13 cellular contexts compared by ENCODE assay signal in the genomic region with DNA sequence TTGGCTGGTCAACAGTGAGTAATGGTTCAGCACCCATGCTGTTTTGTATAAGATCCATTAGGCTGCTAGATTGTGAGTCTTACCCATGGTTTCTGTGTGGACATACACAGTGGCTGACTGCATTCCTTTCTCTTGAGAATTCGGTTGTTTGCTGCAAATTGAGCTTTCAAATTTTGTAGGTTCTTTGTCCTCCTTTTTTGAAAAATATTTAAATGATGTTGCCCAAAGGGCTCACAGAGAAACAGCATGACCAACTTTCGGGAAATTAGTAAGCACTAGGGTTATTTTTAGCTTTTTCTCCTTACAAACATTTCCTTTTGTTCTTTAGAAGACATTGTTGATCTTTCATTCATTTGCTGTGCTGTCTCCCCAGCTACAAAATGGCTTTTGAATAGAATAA.
DNase-seq lines count a peak whose midpoint lies in the region; ATAC-seq and TF ChIP-seq lines count a peak whose summit lies in the region.
"Had no signal": no experiment of that assay in that cellular context is flagged by ENCODE, and none has a peak within 500 bp of the region (broad histone marks: within the 10 kb centered on the region; RNA-seq: fewer than 3 reads in every experiment).

No MANE protein-coding gene starts in this region.

- no peak overlapping the region for H2AFZ ChIP-seq in smooth muscle cell (ENCODE audit: low read depth)
- H2AFZ ChIP-seq: hepatocyte had no signal

- peaks cover 27% of the 10 kb centered on the region for H3K4me1 Mint-ChIP-seq in activated CD8-positive, alpha-beta T cell treated with anti-CD3 and anti-CD28 coated beads for 36 hours (ENCODE audit: low read depth)
- H3K4me1 Mint-ChIP-seq in Caco-2 (ENCODE audit: low read depth, unreplicated experiment) = no peaks in the 10 kb centered on the region

- intact Hi-C loops in activated CD8-positive, alpha-beta T cell treated with anti-CD3 and anti-CD28 coated beads for 36 hours (cut with micrococcal nuclease) = loop anchor here (10.0 kb wide), 1 partner anchor 123 kb away; a partner anchor contains a TSS
- intact Hi-C loops in Caco-2 (cut with micrococcal nuclease; ENCODE audit: unreplicated experiment) = no loop called here

- WGBS in smooth muscle cell (ENCODE audit: low lambda C conversion rate) = 62% methylated on average over 2 of the region's 2 CpGs

- H3K27ac ChIP-seq in smooth muscle cell (ENCODE audit: low read depth) = peak overlapping the region; percentile 53
- H3K27ac ChIP-seq: hepatocyte had no signal

- DNase-seq in H7 = peak; percentile 15
- peak; percentile 83 for DNase-seq in astrocyte of the cerebellum (ENCODE audit: low read depth)
- peak; percentile 88 for DNase-seq in globus pallidus (ENCODE audit: low spot score)
- DNase-seq in smooth muscle cell (lab: John Stamatoyannopoulos, UW; ENCODE audit: unreplicated experiment) = no peak
- no peak for DNase-seq in SK-N-DZ (ENCODE audit: low spot score)
- no peak for DNase-seq in activated CD8-positive, alpha-beta T cell treated with anti-CD3 and anti-CD28 coated beads for 36 hours
- no peak for DNase-seq in Caco-2
- no peak for DNase-seq in iPS-NIHi11 (ENCODE audit: low spot score)
- DNase-seq: activated CD4-positive, alpha-beta T cell treated with anti-CD3 and anti-CD28 coated beads, Interleukin-2, amount 50 U/mL, for 48 hours; COR-L47 had no signal

- H3K27ac Mint-ChIP-seq in activated CD8-positive, alpha-beta T cell treated with anti-CD3 and anti-CD28 coated beads for 36 hours = no peak overlapping the region
- no peak overlapping the region for H3K27ac Mint-ChIP-seq in Caco-2 (ENCODE audit: unreplicated experiment)
- H3K27ac Mint-ChIP-seq: T-helper 1 cell treated with Interleukin-12 subunit alpha and Interleukin-12 subunit beta and Interleukin-4 antibody, amounts not matched to agents 30 μg/mL and 1 μg/mL, for 36 hours had no signal

- peaks cover 17% of the 10 kb centered on the region for H3K36me3 ChIP-seq in H7 (replicated peaks; ENCODE audit: control insufficient read depth, insufficient read depth, low read length)
- no peaks in the 10 kb centered on the region for H3K36me3 ChIP-seq in smooth muscle cell (ENCODE audit: low read depth)
- H3K36me3 ChIP-seq in Caco-2 (ENCODE audit: control insufficient read depth, insufficient read depth, low read length) = peaks cover 6% of the 10 kb centered on the region

- ATAC-seq in activated CD8-positive, alpha-beta T cell treated with anti-CD3 and anti-CD28 coated beads for 36 hours = no peak

- no peak overlapping the region for H3K4me3 Mint-ChIP-seq in activated CD8-positive, alpha-beta T cell treated with anti-CD3 and anti-CD28 coated beads for 36 hours
- no peak overlapping the region for H3K4me3 Mint-ChIP-seq in Caco-2 (ENCODE audit: unreplicated experiment)

- CTCF ChIA-PET in activated CD8-positive, alpha-beta T cell treated with anti-CD3 and anti-CD28 coated beads for 36 hours (lab: Charles Lee) = no interaction called here
- CTCF ChIA-PET in Caco-2 (lab: Charles Lee) = no interaction called here

- H3K9me3 ChIP-seq in smooth muscle cell (replicated peaks; ENCODE audit: low read depth) (no peaks in the 10 kb centered on the region), Caco-2 (peaks cover 20% of the 10 kb centered on the region)

- H3K36me3 Mint-ChIP-seq in activated CD8-positive, alpha-beta T cell treated with anti-CD3 and anti-CD28 coated beads for 36 hours (ENCODE audit: low read depth) = peaks cover 46% of the 10 kb centered on the region
- peaks cover 14% of the 10 kb centered on the region for H3K36me3 Mint-ChIP-seq in Caco-2 (ENCODE audit: insufficient read depth, unreplicated experiment)

- H3K27me3 Mint-ChIP-seq in activated CD8-positive, alpha-beta T cell treated with anti-CD3 and anti-CD28 coated beads for 36 hours = no peaks in the 10 kb centered on the region
- no peaks in the 10 kb centered on the region for H3K27me3 Mint-ChIP-seq in Caco-2 (ENCODE audit: insufficient read depth, unreplicated experiment)

- H3K27me3 ChIP-seq in H7 (ENCODE audit: control insufficient read depth, insufficient read depth, low read length) = no peaks in the 10 kb centered on the region
- no peaks in the 10 kb centered on the region for H3K27me3 ChIP-seq in smooth muscle cell (ENCODE audit: low read depth)
- H3K27me3 ChIP-seq in Caco-2 (replicated peaks; ENCODE audit: control insufficient read depth, insufficient read depth, low read length) = no peaks in the 10 kb centered on the region
- H3K27me3 ChIP-seq: hepatocyte had no signal

- peaks cover 6% of the 10 kb centered on the region for H3K9me3 Mint-ChIP-seq in activated CD8-positive, alpha-beta T cell treated with anti-CD3 and anti-CD28 coated beads for 36 hours
- H3K9me3 Mint-ChIP-seq in Caco-2 (ENCODE audit: unreplicated experiment) = peaks cover 10% of the 10 kb centered on the region

- in situ Hi-C loops in astrocyte of the cerebellum (cut with HindIII; ENCODE audit: low sequenced_read_pairs) = no loop called here

- H3K9ac ChIP-seq in smooth muscle cell (ENCODE audit: low read depth) = no peak overlapping the region

- H3K79me2 ChIP-seq in smooth muscle cell (ENCODE audit: low read depth) = no peaks in the 10 kb centered on the region
- H3K79me2 ChIP-seq: hepatocyte had no signal

- H4K20me1 ChIP-seq in smooth muscle cell (ENCODE audit: low read depth) = no peaks in the 10 kb centered on the region

- H3K4me3 ChIP-seq in H7 (ENCODE audit: insufficient read depth, low read depth, low read length) (no peak overlapping the region), astrocyte of the cerebellum (ENCODE audit: low read depth, low read length) (no peak overlapping the region), smooth muscle cell (no peak overlapping the region), Caco-2 (ENCODE audit: low read depth, low read length) (no peak overlapping the region)
- H3K4me3 ChIP-seq: hepatocyte, lung had no signal

- TF ChIP-seq CTCF in astrocyte of the cerebellum (IDR thresholded peaks at IDR 0.05; ENCODE audit: low read depth, low read length, missing control alignments) (no peak), smooth muscle cell (IDR thresholded peaks at IDR 0.05; ENCODE audit: borderline replicate concordance, insufficient read depth, poor library complexity, severe bottlenecking) (no peak), Caco-2 (IDR thresholded peaks at IDR 0.05; ENCODE audit: insufficient read depth in 1 of 2, low read depth in 1 of 2, low read length in 1 of 2, severe bottlenecking in 1 of 2, unreplicated experiment in 1 of 2) (no peak)
- no peak for TF ChIP-seq CTCF in activated CD8-positive, alpha-beta T cell treated with anti-CD3 and anti-CD28 coated beads for 36 hours (IDR thresholded peaks at IDR 0.05)

- BruUV-seq in Caco-2 (replicated peaks; lab: Mats Ljungman, UMichigan) = no TSS peak

- H3K4me1 ChIP-seq in smooth muscle cell (ENCODE audit: low read depth) (peaks cover 8% of the 10 kb centered on the region), Caco-2 (no peaks in the 10 kb centered on the region)

- no peaks in the 10 kb centered on the region for H3F3A ChIP-seq in smooth muscle cell (ENCODE audit: low read depth)

- no peak overlapping the region for H3K4me2 ChIP-seq in smooth muscle cell
- H3K4me2 ChIP-seq: hepatocyte had no signal

- POLR2A ChIA-PET in activated CD8-positive, alpha-beta T cell treated with anti-CD3 and anti-CD28 coated beads for 36 hours (lab: Charles Lee) = no interaction called here
- POLR2A ChIA-PET in Caco-2 (lab: Charles Lee) = no interaction called here

Comparison
In these comparisons a context has a peak if more than half of its experiments do, and no peak if none do; other contexts are left out.
1. DNase-seq: peak in H7 (single experiment), astrocyte of the cerebellum (single experiment) and globus pallidus (single experiment); none in smooth muscle cell (single experiment), SK-N-DZ (single experiment), activated CD8-positive, alpha-beta T cell treated with anti-CD3 and anti-CD28 coated beads for 36 hours (single experiment), Caco-2 (0 of 2) and iPS-NIHi11 (single experiment).